In genomic region chr2:234290671-234291070, GRCh38 we compare ENCODE assay signal across 8 cellular contexts.
A peak's percentile ranks its signal among the peaks of the same experiment; 100 is the strongest.
DNase-seq lines count a peak whose midpoint lies in the region; ATAC-seq and FAIRE-seq lines count a peak whose summit lies in the region.

No MANE protein-coding gene starts in this region.

- peak overlapping the region; percentile 47 for H3K4me3 Mint-ChIP-seq in activated CD4-positive, alpha-beta memory T cell treated with anti-CD3 and anti-CD28 coated beads, Interleukin-2, amount 10 ng/mL, durations not matched to agents 7 days and 5 days

- H3K27ac ChIP-seq in caudate nucleus (ENCODE audit: low read depth, low read length): no peak overlapping the region

- H3K27ac Mint-ChIP-seq in activated CD4-positive, alpha-beta memory T cell treated with anti-CD3 and anti-CD28 coated beads, Interleukin-2, amount 10 ng/mL, durations not matched to agents 7 days and 5 days: peak overlapping the region; percentile 100

- H3K9me3 Mint-ChIP-seq in activated CD4-positive, alpha-beta memory T cell treated with anti-CD3 and anti-CD28 coated beads, Interleukin-2, amount 10 ng/mL, durations not matched to agents 7 days and 5 days: peaks cover 3% of the 10 kb centered on the region

- intact Hi-C loops in left cardiac atrium (cut with DNase I): loop anchor here in 1 of 2 donors (2.0 kb wide), 2 partner anchors 44 to 208 kb away; no protein-coding TSS in a partner anchor

- H3K4me1 Mint-ChIP-seq in activated CD4-positive, alpha-beta memory T cell treated with anti-CD3 and anti-CD28 coated beads, Interleukin-2, amount 10 ng/mL, durations not matched to agents 7 days and 5 days: peaks cover 91% of the 10 kb centered on the region

- POLR2A ChIA-PET in activated CD4-positive, alpha-beta memory T cell treated with anti-CD3 and anti-CD28 coated beads, Interleukin-2, amount 10 ng/mL, durations not matched to agents 7 days and 5 days (lab: Charles Lee): interaction anchor here (1.0 to 13.6 kb wide), 25 partner anchors 9 to 258 kb away, joined by 3 to 572 read pairs (median 11); partner anchors contain the start of gene ARL4C

- FAIRE-seq in HTR-8/SVneo (lab: Jason Lieb, UNC): no peak

- DNase-seq in activated CD4-positive, alpha-beta memory T cell treated with anti-CD3 and anti-CD28 coated beads, Interleukin-2, amount 10 ng/mL, durations not matched to agents 7 days and 5 days: peak; percentile 90
- DNase-seq in left cardiac atrium (peak; percentile 66), caudate nucleus (lab: John Stamatoyannopoulos, UW) (no peak), NCI-H2171 treated with DMSO at 0.1 percent for 48 hours (lab: John Stamatoyannopoulos, UW) (no peak), HTR-8/SVneo (ENCODE audit: insufficient read length, low spot score) (no peak)
- DNase-seq in stimulated activated CD8-positive, alpha-beta memory T cell treated with anti-CD3 and anti-CD28 coated beads, Interleukin-2, amount 100 ng/mL, for 48 hours (ENCODE audit: low read depth in 2 of 2): peak; percentile 57 to 61

- CTCF ChIA-PET in activated CD4-positive, alpha-beta memory T cell treated with anti-CD3 and anti-CD28 coated beads, Interleukin-2, amount 10 ng/mL, durations not matched to agents 7 days and 5 days (lab: Charles Lee): interaction anchor here (0.9 to 9.1 kb wide), 12 partner anchors 9 to 210 kb away, joined by 3 to 103 read pairs (median 24); partner anchors contain the start of gene ARL4C

- peaks cover 21% of the 10 kb centered on the region for H3K36me3 Mint-ChIP-seq in activated CD4-positive, alpha-beta memory T cell treated with anti-CD3 and anti-CD28 coated beads, Interleukin-2, amount 10 ng/mL, durations not matched to agents 7 days and 5 days (ENCODE audit: low read depth)

- ATAC-seq in GM19328 (IDR thresholded peaks at IDR 0.05; ENCODE audit: unreplicated experiment) (peak; percentile 49), HG03520 (IDR thresholded peaks at IDR 0.05; ENCODE audit: unreplicated experiment) (peak; percentile 44), left cardiac atrium (peak; percentile 79)

- H3K27me3 Mint-ChIP-seq in activated CD4-positive, alpha-beta memory T cell treated with anti-CD3 and anti-CD28 coated beads, Interleukin-2, amount 10 ng/mL, durations not matched to agents 7 days and 5 days: no peaks in the 10 kb centered on the region

Comparison
In these comparisons a context has a peak if more than half of its experiments do, and no peak if none do; other contexts are left out.
1. DNase-seq: peak in activated CD4-positive, alpha-beta memory T cell treated with anti-CD3 and anti-CD28 coated beads, Interleukin-2, amount 10 ng/mL, durations not matched to agents 7 days and 5 days (single experiment), left cardiac atrium (single experiment) and stimulated activated CD8-positive, alpha-beta memory T cell treated with anti-CD3 and anti-CD28 coated beads, Interleukin-2, amount 100 ng/mL, for 48 hours (2 of 2); none in caudate nucleus (0 of 61), NCI-H2171 treated with DMSO at 0.1 percent for 48 hours (single experiment) and HTR-8/SVneo (single experiment).
2. Peak in every context shown above with its lines, with median percentiles within 50 percentile points of each other: ATAC-seq.